Comparison of ENCODE assay signal across 6 cellular contexts in the genomic region with DNA sequence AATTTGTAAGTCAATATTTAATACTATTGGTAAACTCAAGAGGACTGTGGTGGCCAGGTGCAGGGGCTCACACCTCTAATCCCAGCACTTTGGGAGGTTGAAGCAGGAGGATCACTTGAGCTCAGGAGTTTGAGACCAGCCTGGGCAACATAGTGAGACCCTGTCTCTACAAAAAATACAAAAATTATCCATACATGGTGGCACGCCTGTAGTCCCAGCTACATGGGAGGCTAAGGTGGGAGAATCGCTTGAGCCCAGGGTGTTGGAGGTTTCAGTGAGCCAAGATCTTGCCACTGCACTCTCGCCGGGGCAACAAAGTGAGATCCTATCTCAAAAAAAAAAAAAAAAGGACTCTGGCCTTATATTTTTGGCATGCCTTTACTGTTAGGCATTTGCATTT.
DNase-seq lines count a peak whose midpoint lies in the region; ATAC-seq, FAIRE-seq and TF ChIP-seq lines count a peak whose summit lies in the region.
"Not testable (repeated sequence)": the region's sequence is repeated elsewhere in the genome, so short reads cannot be mapped to it uniquely, and the experiment has no call there.

No MANE protein-coding gene starts in this region.

- H3K9me1 ChIP-seq in K562 (ENCODE audit: control insufficient read depth, insufficient read depth, low read length), result not testable (repeated sequence)

- H3K4me2 ChIP-seq in SU-DHL-6 (ENCODE audit: low read depth, low read length, poor library complexity, severe bottlenecking), result peak overlapping the region; percentile 51
- not testable (repeated sequence) for H3K4me2 ChIP-seq in K562 (ENCODE audit: insufficient read depth, low read length); HepG2 (ENCODE audit: low read depth, low read length)

- not testable (repeated sequence) for H4K20me1 ChIP-seq in SU-DHL-6 (ENCODE audit: low read depth, low read length); K562 (replicated peaks; ENCODE audit: control insufficient read depth, insufficient read depth, low read length); HepG2 (ENCODE audit: insufficient read depth, low read length)

- not testable (repeated sequence) for TF ChIP-seq RAD21 in K562 (CRISPR knock-in tag; conservative IDR thresholded peaks at IDR 0.05 in 1 of 2, IDR thresholded peaks at IDR 0.05 in 1 of 2); HepG2 (CRISPR knock-in tag; IDR thresholded peaks at IDR 0.05)

- H2AFZ ChIP-seq in SU-DHL-6 (ENCODE audit: low read depth, low read length, severe bottlenecking), result peak overlapping the region; percentile 55
- not testable (repeated sequence) for H2AFZ ChIP-seq in K562 (ENCODE audit: low read depth, low read length); HepG2 (ENCODE audit: low read length)

- not testable (repeated sequence) for H3K27me3 ChIP-seq in SU-DHL-6 (ENCODE audit: low read length); K562 (ENCODE audit: control insufficient read depth in 2 of 2, insufficient read depth in 2 of 2, low read length in 2 of 2); HepG2 (ENCODE audit: control insufficient read depth in 1 of 2, insufficient read depth in 2 of 2, low read length in 2 of 2); thyroid gland

- H3K36me3 ChIP-seq in HEK293 (ENCODE audit: control insufficient read depth in 2 of 2, insufficient read depth in 1 of 2, low read length in 2 of 2); SU-DHL-6 (ENCODE audit: low read length); K562 (ENCODE audit: control insufficient read depth, insufficient read depth, low read length); HepG2 (replicated peaks in 1 of 2; ENCODE audit: control insufficient read depth in 1 of 2, insufficient read depth in 2 of 2, low read length in 2 of 2); thyroid gland: not testable (repeated sequence)

- TF ChIP-seq POLR2A in K562 (conservative IDR thresholded peaks at IDR 0.05); HepG2 (IDR thresholded peaks at IDR 0.05; ENCODE audit: insufficient read depth in 1 of 2, low read depth in 2 of 2, low read length in 2 of 2); thyroid gland (IDR thresholded peaks at IDR 0.05): not testable (repeated sequence)

- TF ChIP-seq EP300 in K562 (IDR thresholded peaks at IDR 0.05; ENCODE audit: low read length); HepG2 (IDR thresholded peaks at IDR 0.05; ENCODE audit: low read depth in 2 of 2, low read length in 2 of 2); HepG2 (CRISPR knock-in tag; IDR thresholded peaks at IDR 0.05; ENCODE audit: borderline replicate concordance): not testable (repeated sequence)

- BruUV-seq in K562 (replicated peaks; lab: Mats Ljungman, UMichigan); HepG2 (replicated peaks; lab: Mats Ljungman, UMichigan): not testable (repeated sequence)

- H3F3A ChIP-seq in SU-DHL-6 (ENCODE audit: insufficient read depth), result peaks cover 34% of the 10 kb centered on the region

- not testable (repeated sequence) for H3K9ac ChIP-seq in SU-DHL-6 (ENCODE audit: low read length); K562 (ENCODE audit: insufficient read depth in 1 of 2, low read depth in 2 of 2, low read length in 2 of 2); HepG2 (ENCODE audit: insufficient read depth, low read depth, low read length)

- H3K9me2 ChIP-seq in SU-DHL-6 (replicated peaks; ENCODE audit: insufficient read depth, low read length), result not testable (repeated sequence)

- not testable (repeated sequence) for TF ChIP-seq CTCF in HEK293 (tag by site-specific recombination; IDR thresholded peaks at IDR 0.05); SU-DHL-6 (IDR thresholded peaks at IDR 0.05; ENCODE audit: insufficient read depth, low read length, poor library complexity, severe bottlenecking); K562 (IDR thresholded peaks at IDR 0.05 in 2 of 3, conservative IDR thresholded peaks at IDR 0.05 in 1 of 3; ENCODE audit: insufficient read depth in 2 of 3, low read depth in 1 of 3, low read length in 3 of 3); HepG2 (CRISPR knock-in tag; IDR thresholded peaks at IDR 0.05); thyroid gland (IDR thresholded peaks at IDR 0.05)

- not testable (repeated sequence) for FAIRE-seq in K562 (lab: Jason Lieb, UNC); HepG2 (lab: Jason Lieb, UNC)

- H3K79me2 ChIP-seq in SU-DHL-6 (ENCODE audit: insufficient read depth, low read length); K562 (ENCODE audit: control insufficient read depth, insufficient read depth, low read length); HepG2 (ENCODE audit: insufficient read depth, low read length): not testable (repeated sequence)

- CTCF ChIA-PET in HEK293 (lab: Yijun Ruan, JAX), result interaction anchor here (0.7 to 4.6 kb wide), 6 partner anchors 13 to 459 kb away, joined by 4 to 47 read pairs (median 4); no protein-coding TSS in a partner anchor
- CTCF ChIA-PET in K562 (lab: Yijun Ruan, JAX; ENCODE audit: low intra/inter-chr PET ratio); HepG2 (lab: Yijun Ruan, JAX; ENCODE audit: low intra/inter-chr PET ratio, low total read pairs): not testable (repeated sequence)

- POLR2A ChIA-PET in HEK293 (lab: Yijun Ruan, JAX); K562 (lab: Yijun Ruan, JAX); HepG2 (lab: Yijun Ruan, JAX): not testable (repeated sequence)

- ATAC-seq in K562, HepG2: not testable (repeated sequence)

- WGBS in K562 (ENCODE audit: insufficient coverage, low coverage, missing lambda C conversion rate), result 79% methylated on average over 4 of the region's 4 CpGs
- WGBS in HepG2 (ENCODE audit: low lambda C conversion rate), result 96% methylated on average over 4 of the region's 4 CpGs
- WGBS in thyroid gland, 2 donors, result 96 to 98% methylated on average over 4 of the region's 4 CpGs

- H3K27ac ChIP-seq in HEK293 (ENCODE audit: extremely low read depth, low read depth, low read length); K562 (ENCODE audit: extremely low read depth, low read depth, low read length); HepG2 (ENCODE audit: extremely low read length, insufficient read depth, low read length): not testable (repeated sequence)
- H3K27ac ChIP-seq in SU-DHL-6 (ENCODE audit: low read depth, low read length), result peak overlapping the region; percentile 54; the same call in 1 of the 2 replicates
- peak overlapping the region; percentile 14 for H3K27ac ChIP-seq in substantia nigra (ENCODE audit: low read depth, low read length, poor library complexity, severe bottlenecking)
- H3K27ac ChIP-seq in thyroid gland, result peak overlapping the region in 2 of 3 donors; percentile 72 to 82

- H3K9me3 ChIP-seq in HEK293 (ENCODE audit: control insufficient read depth, insufficient read depth, low read depth, low read length); SU-DHL-6 (ENCODE audit: insufficient read depth, low read length); K562 (replicated peaks; ENCODE audit: control insufficient read depth, insufficient read depth, low read depth, low read length); HepG2 (ENCODE audit: low read length); thyroid gland: not testable (repeated sequence)

- not testable (repeated sequence) for H3K4me1 ChIP-seq in HEK293 (ENCODE audit: control insufficient read depth, insufficient read depth, low read length)
- H3K4me1 ChIP-seq in K562 (replicated peaks in 1 of 2; ENCODE audit: control insufficient read depth in 2 of 2, insufficient read depth in 2 of 2, low read length in 2 of 2) (peaks cover 9 to 15% of the 10 kb centered on the region in 2 experiments; a peak in 4 of 5 replicates), HepG2 (ENCODE audit: insufficient read depth, low read length) (peaks cover 82% of the 10 kb centered on the region), thyroid gland (peaks cover 32 to 57% of the 10 kb centered on the region in 2 donors)

- not testable (repeated sequence) for H3K4me3 ChIP-seq in HEK293 (ENCODE audit: low read depth, low read length); SU-DHL-6 (ENCODE audit: insufficient read depth, low read length, poor library complexity, severe bottlenecking); K562; HepG2 (replicated peaks in 1 of 3; ENCODE audit: insufficient read depth in 1 of 3, low read depth in 2 of 3, low read length in 3 of 3); thyroid gland (replicated peaks in 1 of 3)

- intact Hi-C loops in K562 (cut with micrococcal nuclease); HepG2 (cut with micrococcal nuclease; ENCODE audit: unreplicated experiment): not testable (repeated sequence)
- intact Hi-C loops in thyroid gland (cut with DNase I), result loop anchor here (5.0 to 10.0 kb wide), 2 partner anchors 84 to 337 kb away; no protein-coding TSS in a partner anchor

- DNase-seq in K562 (ENCODE audit: extremely low read depth in 1 of 4, low spot score in 3 of 4); HepG2 (ENCODE audit: low spot score); substantia nigra (lab: John Stamatoyannopoulos, UW); thyroid gland: not testable (repeated sequence)

- in situ Hi-C loops in K562 (cut with MboI), result not testable (repeated sequence)
- in situ Hi-C loops in HepG2 (cut with HindIII; ENCODE audit: extremely low pct_ligation_motif_present, low pct_unique_long_range_greater_than_20kb), result loop anchor here (5.0 kb wide), 1 partner anchor 67 kb away; no protein-coding TSS in a partner anchor

TF ChIP-seq in HEK293, 187 proteins besides CTCF, POLR2A, EP300 and RAD21:
- TF ChIP-seq ZNF121 (tag by site-specific recombination; IDR thresholded peaks at IDR 0.05), result peak; percentile 82

TF ChIP-seq in K562, 482 proteins besides CTCF, POLR2A, EP300 and RAD21:
- peak; percentile 41; the same call in 1 of the 2 replicates for TF ChIP-seq ZNF121 (CRISPR knock-in tag; conservative IDR thresholded peaks at IDR 0.05)

TF ChIP-seq in HepG2, 621 proteins besides CTCF, POLR2A, EP300 and RAD21:
- TF ChIP-seq ZNF121 (CRISPR knock-in tag; IDR thresholded peaks at IDR 0.05), result peak; percentile 89
